In the genomic region with DNA sequence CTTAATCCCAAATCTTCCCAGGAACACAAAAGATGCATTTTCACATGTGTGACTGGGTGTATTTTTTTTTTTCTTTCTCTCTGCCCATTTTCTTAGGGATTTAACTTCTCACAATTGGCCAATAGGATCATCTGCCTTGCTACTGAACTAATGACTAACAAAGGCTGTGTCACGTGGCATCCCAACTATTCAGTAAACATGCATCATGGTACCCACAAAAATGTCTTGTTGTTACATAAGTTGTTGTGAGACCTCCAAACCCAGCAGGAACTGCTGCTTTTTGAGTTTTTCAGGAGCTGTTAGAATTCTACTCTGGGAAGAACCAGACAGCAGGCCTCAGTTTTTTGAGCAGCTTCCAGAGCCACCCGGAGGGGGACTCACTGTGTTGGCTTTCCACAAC, we compare ENCODE assay signal across 16 cellular contexts. TPM values are rescaled to one million over a fixed set of nuclear protein-coding genes. Genes with fewer than 3 reads are reported as not detected.
A peak's percentile ranks its signal among the peaks of the same experiment; 100 is the strongest.
DNase-seq lines count a peak whose midpoint lies in the region; ATAC-seq and TF ChIP-seq lines count a peak whose summit lies in the region.
"Had no signal": no experiment of that assay in that cellular context is flagged by ENCODE, and none has a peak within 500 bp of the region (broad histone marks: within the 10 kb centered on the region; RNA-seq: fewer than 3 reads in every experiment).

No MANE protein-coding gene starts in this region.

- H3K4me3 ChIP-seq in foreskin fibroblast (ENCODE audit: low read depth in 1 of 2, low read length in 2 of 2), result no peak overlapping the region

- DNase-seq in A172 (ENCODE audit: low spot score) (peak; percentile 80), HS-27A (ENCODE audit: low read depth) (peak; percentile 38), amniotic epithelial cell (ENCODE audit: low read depth) (peak; percentile 83), foreskin fibroblast (peak; percentile 49 to 66), omental fat pad (ENCODE audit: low spot score) (no peak), HuH-7.5 (ENCODE audit: low spot score) (no peak)
- DNase-seq in activated effector memory CD4-positive, alpha-beta T cell treated with anti-CD3 and anti-CD28 coated beads, Interleukin-2, amount 50 U/mL, for 16 hours, result no peak
- DNase-seq: 8988T; activated CD8-positive, alpha-beta memory T cell treated with anti-CD3 and anti-CD28 coated beads for 24 hours; activated gamma-delta T cell treated with Interleukin-2 at 50 U/mL for 16 hours; H7; MM.1S; NCI-H2081; NCI-H82; SHP77 treated with DMSO at 0.1 percent for 48 hours had no signal

- ATAC-seq in omental fat pad (ENCODE audit: low FRiP score) (no peak), HG02642 (IDR thresholded peaks at IDR 0.05; ENCODE audit: poor library complexity, unreplicated experiment) (no peak)

- TF ChIP-seq CTCF in foreskin fibroblast (IDR thresholded peaks at IDR 0.05; ENCODE audit: low read depth, low read length), result no peak
- no peak for TF ChIP-seq CTCF in omental fat pad (IDR thresholded peaks at IDR 0.05)

RNA-seq across cellular contexts. Expression of a gene that starts 31.9 kb away (rescaled TPM):
- 9.9 and 15.2 TPM in 2 replicates for total RNA-seq in A172 (2014; rRNA removed; shearing (Covaris generic))
- total RNA-seq in omental fat pad, result under 1 TPM in 1 of 4 donors, not detected in 3; 0.31 TPM

Comparison
In these comparisons a context has a peak if more than half of its experiments do, and no peak if none do; other contexts are left out.
1. DNase-seq: peak in A172 (single experiment), HS-27A (single experiment), amniotic epithelial cell (single experiment) and foreskin fibroblast (2 of 2); none in omental fat pad (single experiment), HuH-7.5 (single experiment) and activated effector memory CD4-positive, alpha-beta T cell treated with anti-CD3 and anti-CD28 coated beads, Interleukin-2, amount 50 U/mL, for 16 hours (single experiment).